In genomic region chr11:94858012-94858705, GRCh38 we compare ENCODE assay signal across 17 cellular contexts.
"Had no signal": no experiment of that assay in that cellular context is flagged by ENCODE, and none has a peak within 500 bp of the region (broad histone marks: within the 10 kb centered on the region; RNA-seq: fewer than 3 reads in every experiment).

No MANE protein-coding gene starts in this region.

- H3K36me3 ChIP-seq: neural progenitor cell, ovary had no signal

- H3K27ac ChIP-seq: epithelial cell of prostate, esophagus muscularis mucosa, left ventricle myocardium inferior, lower lobe of right lung, neural progenitor cell, ovary, spleen had no signal

- H3K4me3 ChIP-seq: esophagus muscularis mucosa, gastroesophageal sphincter, left ventricle myocardium inferior, lower lobe of right lung, neural progenitor cell, ovary, spleen had no signal

- H3K4me1 ChIP-seq: spleen had no signal

- H3K27me3 ChIP-seq: esophagus muscularis mucosa, gastroesophageal sphincter, neural progenitor cell, ovary, spleen had no signal

- H3K9me3 ChIP-seq: esophagus muscularis mucosa, gastroesophageal sphincter, left ventricle myocardium inferior, lower lobe of right lung, ovary, spleen had no signal

- DNase-seq: effector memory CD8-positive, alpha-beta T cell; glutamatergic neuron; islet precursor cell; left ventricle myocardium inferior; lower lobe of right lung; nucleus accumbens; ovary; right cardiac atrium; spleen; stimulated activated CD4-positive, alpha-beta T cell treated with anti-CD3 and anti-CD28 coated beads, Interleukin-15, amount 100 ng/mL, for 24 hours; stimulated activated CD4-positive, alpha-beta T cell treated with anti-CD3 and anti-CD28 coated beads, Interleukin-1b, Interleukin-23, amount 100 ng/mL, for 48 hours; stimulated activated CD4-positive, alpha-beta T cell treated with anti-CD3 and anti-CD28 coated beads, Interleukin-4, amount 100 ng/mL, for 24 hours; trophoblast cell had no signal
